7 cellular contexts compared by ENCODE assay signal in the genomic region with DNA sequence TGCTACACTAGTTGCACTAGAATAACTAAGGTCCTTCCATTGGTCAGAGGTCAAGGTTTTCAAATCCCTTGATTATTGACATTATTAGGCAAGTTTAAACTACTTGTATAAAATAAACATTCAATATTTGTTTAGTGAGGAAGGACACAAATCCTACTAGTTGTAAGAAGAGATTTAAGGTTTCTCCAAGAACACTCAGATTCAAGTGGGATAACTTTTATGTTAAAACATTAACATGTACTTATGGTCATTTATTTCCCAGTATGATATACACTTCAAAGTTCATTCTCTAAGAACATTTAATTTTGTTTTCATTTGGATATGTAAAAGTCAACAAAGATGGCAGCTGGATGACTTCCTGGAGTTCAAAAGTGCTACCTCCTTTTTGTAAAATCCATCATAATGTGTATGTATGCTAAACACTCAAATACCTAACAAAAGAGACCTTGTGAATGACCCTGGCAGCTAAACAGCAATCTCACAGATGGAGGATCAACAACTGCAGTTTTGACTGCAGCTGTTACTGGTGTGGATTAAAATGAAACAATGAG. TPM values are rescaled to one million over a fixed set of nuclear protein-coding genes. Genes with fewer than 3 reads are reported as not detected.
DNase-seq lines count a peak whose midpoint lies in the region; ATAC-seq and TF ChIP-seq lines count a peak whose summit lies in the region.

No MANE protein-coding gene starts in this region.

- peaks cover 12% of the 10 kb centered on the region; the same call in 1 of the 2 replicates for H3F3A ChIP-seq in SU-DHL-6 (ENCODE audit: insufficient read depth)

- no peaks in the 10 kb centered on the region for H3K27me3 Mint-ChIP-seq in stimulated activated naive B cell treated with anti-CD40 and anti-IgM and Interleukin-4, amounts not matched to agents 10 μg/mL and 1 μg/mL and 100 μg/mL, for 72 hours

- H3K4me3 Mint-ChIP-seq in stimulated activated naive B cell treated with anti-CD40 and anti-IgM and Interleukin-4, amounts not matched to agents 10 μg/mL and 1 μg/mL and 100 μg/mL, for 72 hours: peak overlapping the region; percentile 95 to 99

- H3K27ac Mint-ChIP-seq in stimulated activated naive B cell treated with anti-CD40 and anti-IgM and Interleukin-4, amounts not matched to agents 10 μg/mL and 1 μg/mL and 100 μg/mL, for 72 hours: peak overlapping the region; percentile 100

- 0 out of 2 replicates have a peak, but pooled peaks cover 4% of the 10 kb centered on the region for H3K36me3 ChIP-seq in SU-DHL-6 (ENCODE audit: low read length)

- H2AFZ ChIP-seq in SU-DHL-6 (ENCODE audit: low read depth, low read length, severe bottlenecking): no peak overlapping the region

- H3K4me3 ChIP-seq in SU-DHL-6 (ENCODE audit: insufficient read depth, low read length, poor library complexity, severe bottlenecking) (peak overlapping the region; percentile 84), right cardiac atrium (ENCODE audit: low read length) (peak overlapping the region; percentile 46)

- ATAC-seq in right cardiac atrium: no peak
- no peak for ATAC-seq in stimulated activated naive B cell treated with anti-CD40 and anti-IgM and Interleukin-4, amounts not matched to agents 10 μg/mL and 1 μg/mL and 100 μg/mL, for 72 hours (replicated peaks)

- no peaks in the 10 kb centered on the region for H3K9me2 ChIP-seq in SU-DHL-6 (replicated peaks; ENCODE audit: insufficient read depth, low read length)

- peaks cover 28% of the 10 kb centered on the region for H3K79me2 ChIP-seq in SU-DHL-6 (ENCODE audit: insufficient read depth, low read length)

- peaks cover 0 to 2% of the 10 kb centered on the region in 2 donors for H3K9me3 Mint-ChIP-seq in stimulated activated naive B cell treated with anti-CD40 and anti-IgM and Interleukin-4, amounts not matched to agents 10 μg/mL and 1 μg/mL and 100 μg/mL, for 72 hours

- no peaks in the 10 kb centered on the region for H4K20me1 ChIP-seq in SU-DHL-6 (ENCODE audit: low read depth, low read length)

- H3K4me1 ChIP-seq in right cardiac atrium (ENCODE audit: control insufficient read depth, insufficient read depth, low read length): peaks cover 3% of the 10 kb centered on the region

- peak overlapping the region; percentile 92 for H3K4me2 ChIP-seq in SU-DHL-6 (ENCODE audit: low read depth, low read length, poor library complexity, severe bottlenecking)

- H3K27me3 ChIP-seq in SU-DHL-6 (ENCODE audit: low read length): no peaks in the 10 kb centered on the region
- H3K27me3 ChIP-seq in right cardiac atrium (ENCODE audit: control insufficient read depth, insufficient read depth): no peaks in the 10 kb centered on the region

- peak overlapping the region; percentile 74 for H3K9ac ChIP-seq in SU-DHL-6 (ENCODE audit: low read length)

- no peak for TF ChIP-seq CTCF in SU-DHL-6 (IDR thresholded peaks at IDR 0.05; ENCODE audit: insufficient read depth, low read length, poor library complexity, severe bottlenecking)

- H3K27ac ChIP-seq in SU-DHL-6 (ENCODE audit: low read depth, low read length) (peak overlapping the region; percentile 78; the same call in 1 of the 2 replicates), right cardiac atrium (ENCODE audit: low read length) (no peak overlapping the region)

- H3K4me1 Mint-ChIP-seq in stimulated activated naive B cell treated with anti-CD40 and anti-IgM and Interleukin-4, amounts not matched to agents 10 μg/mL and 1 μg/mL and 100 μg/mL, for 72 hours: peaks cover 21 to 31% of the 10 kb centered on the region in 2 donors

- H3K36me3 Mint-ChIP-seq in stimulated activated naive B cell treated with anti-CD40 and anti-IgM and Interleukin-4, amounts not matched to agents 10 μg/mL and 1 μg/mL and 100 μg/mL, for 72 hours: peaks cover 2 to 14% of the 10 kb centered on the region in 2 donors

- H3K9me3 ChIP-seq in SU-DHL-6 (ENCODE audit: insufficient read depth, low read length) (no peaks in the 10 kb centered on the region), right cardiac atrium (ENCODE audit: control insufficient read depth, low read length) (no peaks in the 10 kb centered on the region)

- intact Hi-C loops in right cardiac atrium (cut with DNase I): no loop called here

- DNase-seq in HT-29 (ENCODE audit: low spot score) (peak; percentile 6), right cardiac atrium (no peak), SK-N-DZ (ENCODE audit: low spot score) (no peak), NCI-H1048 (lab: John Stamatoyannopoulos, UW) (no peak), kidney tubule cell (ENCODE audit: low spot score) (no peak)
- DNase-seq in stimulated activated naive B cell treated with anti-CD40 and anti-IgM and Interleukin-4, amounts not matched to agents 10 μg/mL and 1 μg/mL and 100 μg/mL, for 72 hours: no peak

RNA-seq across cellular contexts. Expression of a gene that starts 1.6 kb away (rescaled TPM):
- 26.6 and 29.9 TPM in 2 replicates for total RNA-seq in HT-29 (2014; rRNA removed; shearing (Covaris generic))
- 10 to 100 TPM; 25.5 to 27.7 (median 26.3) TPM for total RNA-seq in right cardiac atrium
- 29.0 TPM for polyA plus RNA-seq in right cardiac atrium
- 65.7 and 70.4 TPM in 2 replicates for polyA plus RNA-seq in SK-N-DZ (2014; cell fraction: cytosol; rRNA removed)
- polyA plus RNA-seq in SK-N-DZ (2014; cell fraction: nucleus; rRNA removed): 56.2 and 56.6 TPM in 2 replicates
